ENCODE assay signal across 8 cellular contexts in the genomic region with DNA sequence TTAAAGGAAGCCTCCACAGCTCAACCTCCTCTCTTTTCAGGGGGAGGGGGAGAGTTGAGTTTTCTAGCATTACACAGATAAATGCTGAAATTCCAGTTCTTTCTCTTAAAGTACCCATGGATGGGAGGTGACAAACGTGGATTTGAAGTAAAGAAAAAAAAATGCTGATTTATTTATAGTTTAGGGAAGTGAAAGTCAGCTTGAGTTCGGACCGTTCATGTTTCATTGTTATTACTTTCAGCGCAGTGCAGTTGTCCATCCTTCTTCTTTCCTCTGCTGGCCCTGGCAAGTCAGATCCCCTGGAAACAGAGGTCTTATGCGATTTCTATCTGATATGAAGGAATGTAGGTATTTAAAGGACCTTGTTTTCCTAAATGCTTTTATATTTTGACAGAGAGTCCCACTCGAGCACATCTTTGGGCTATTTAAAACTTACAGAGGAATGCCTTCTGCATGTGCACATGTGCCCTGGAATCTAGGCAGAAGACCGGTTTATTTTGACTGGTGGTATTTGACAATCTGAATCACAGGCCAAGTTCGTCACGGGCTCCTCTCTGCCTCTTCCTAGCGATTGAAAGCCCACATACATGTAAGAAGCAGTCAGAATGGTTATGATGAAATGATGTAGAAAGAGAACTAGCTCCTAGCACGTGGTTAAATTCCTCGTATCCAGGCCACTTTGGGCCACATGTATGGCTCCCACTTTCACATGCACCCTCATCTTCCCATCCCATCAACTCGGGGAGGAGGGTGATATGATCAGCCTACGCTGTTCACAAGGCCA.
DNase-seq lines count a peak whose midpoint lies in the region; ATAC-seq and TF ChIP-seq lines count a peak whose summit lies in the region.

No MANE protein-coding gene starts in this region.

- H3K27me3 Mint-ChIP-seq in CD4-positive, alpha-beta T cell: no peaks in the 10 kb centered on the region

- POLR2A ChIA-PET in CD4-positive, alpha-beta T cell (lab: Charles Lee): no interaction called here

- no peaks in the 10 kb centered on the region for H3K27me3 ChIP-seq in osteoblast (ENCODE audit: insufficient read depth, low read length)
- H3K27me3 ChIP-seq in CD4-positive, alpha-beta T cell (ENCODE audit: control insufficient read depth, insufficient read depth, low read length): no peaks in the 10 kb centered on the region

- peak overlapping the region; percentile 95 for H3K27ac ChIP-seq in osteoblast (ENCODE audit: low read depth, low read length)
- no peak overlapping the region for H3K27ac ChIP-seq in CD4-positive, alpha-beta T cell (ENCODE audit: low read depth, low read length)

- CTCF ChIA-PET in CD4-positive, alpha-beta T cell (lab: Charles Lee): no interaction called here

- no peaks in the 10 kb centered on the region for H3K4me1 Mint-ChIP-seq in CD4-positive, alpha-beta T cell (ENCODE audit: low read depth)

- H4K20me1 ChIP-seq in osteoblast (ENCODE audit: insufficient read depth, low read length): no peaks in the 10 kb centered on the region

- intact Hi-C loops in CD4-positive, alpha-beta T cell (cut with DNase I, micrococcal nuclease): no loop called here

- ATAC-seq in GM19043 (IDR thresholded peaks at IDR 0.05; ENCODE audit: low read depth, unreplicated experiment) (peak; percentile 76), HG02798 (IDR thresholded peaks at IDR 0.05; ENCODE audit: poor library complexity, unreplicated experiment) (peak; percentile 68)
- ATAC-seq in CD4-positive, alpha-beta T cell (ENCODE audit: poor library complexity): no peak

- peak overlapping the region; percentile 78 for H3K4me2 ChIP-seq in osteoblast (ENCODE audit: insufficient read depth, low read length)

- DNase-seq in Kasumi-1 (lab: John Stamatoyannopoulos, UW): peak; percentile 21 to 34
- DNase-seq in osteoblast (ENCODE audit: insufficient read length, low spot score, missing footprints): peak; percentile 52
- DNase-seq in SW480 (ENCODE audit: low spot score): no peak
- no peak for DNase-seq in NCI-H1105 (lab: John Stamatoyannopoulos, UW)
- DNase-seq in CD4-positive, alpha-beta T cell: no peak
- no peak for DNase-seq in NCI-H226

- no peaks in the 10 kb centered on the region for H3K9me3 ChIP-seq in osteoblast (ENCODE audit: low read depth, low read length)
- H3K9me3 ChIP-seq in CD4-positive, alpha-beta T cell (ENCODE audit: control insufficient read depth, low read length): no peaks in the 10 kb centered on the region

- no peak overlapping the region for H3K4me3 Mint-ChIP-seq in CD4-positive, alpha-beta T cell

- no peak for TF ChIP-seq CTCF in osteoblast (IDR thresholded peaks at IDR 0.05; ENCODE audit: extremely low read depth, low read depth, low read length)
- no peak for TF ChIP-seq CTCF in CD4-positive, alpha-beta T cell (IDR thresholded peaks at IDR 0.05)

- no peaks in the 10 kb centered on the region for H3K36me3 Mint-ChIP-seq in CD4-positive, alpha-beta T cell (ENCODE audit: low read depth)

- no peak overlapping the region for H3K27ac Mint-ChIP-seq in CD4-positive, alpha-beta T cell

- no peaks in the 10 kb centered on the region for H3K79me2 ChIP-seq in osteoblast (ENCODE audit: insufficient read depth, low read length)

- H3K4me1 ChIP-seq in osteoblast (ENCODE audit: insufficient read depth, low read length): peaks cover 21% of the 10 kb centered on the region

- H3K4me3 ChIP-seq in osteoblast (ENCODE audit: insufficient read depth, low read length): peak overlapping the region; percentile 60

- H2AFZ ChIP-seq in osteoblast (ENCODE audit: low read length): peak overlapping the region; percentile 74

- H3K9me3 Mint-ChIP-seq in CD4-positive, alpha-beta T cell: no peaks in the 10 kb centered on the region

- H3K36me3 ChIP-seq in osteoblast (ENCODE audit: insufficient read depth, low read length): no peaks in the 10 kb centered on the region

Comparison
In these comparisons a context has a peak if more than half of its experiments do, and no peak if none do; other contexts are left out.
1. DNase-seq: peak in Kasumi-1 (2 of 2) and osteoblast (single experiment); none in SW480 (single experiment), NCI-H1105 (single experiment), CD4-positive, alpha-beta T cell (0 of 10) and NCI-H226 (single experiment).